ENCODE assay signal across 29 cellular contexts in the genomic region with DNA sequence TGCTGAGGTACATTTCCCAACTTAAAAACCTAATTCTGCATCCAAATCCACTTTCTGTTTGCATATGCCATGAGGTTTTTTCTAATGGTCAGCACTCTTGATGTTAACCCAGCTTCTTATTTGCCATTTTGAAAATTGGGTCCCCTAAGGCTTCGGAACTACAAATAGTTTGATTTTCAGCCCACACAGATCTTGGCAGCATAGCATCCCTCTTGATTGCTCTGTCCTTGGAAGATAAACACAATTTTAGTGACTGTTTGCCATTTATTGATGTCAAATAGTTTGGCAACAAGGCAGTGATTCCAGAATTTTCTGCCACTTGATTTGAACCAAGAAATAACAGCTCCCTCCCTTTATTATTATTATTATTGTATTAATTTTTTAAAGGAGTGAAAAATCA.
"Had no signal": no experiment of that assay in that cellular context is flagged by ENCODE, and none has a peak within 500 bp of the region (broad histone marks: within the 10 kb centered on the region; RNA-seq: fewer than 3 reads in every experiment).

No MANE protein-coding gene starts in this region.

- H3K4me1 ChIP-seq: stomach, suprapubic skin, testis, thyroid gland, tibial artery, tibial nerve, transverse colon, upper lobe of left lung, upper lobe of right lung, uterus, vagina had no signal

- H3K27ac Mint-ChIP-seq: stimulated activated effector memory CD8-positive, alpha-beta T cell treated with anti-CD3 and anti-CD28 coated beads, Interleukin-12 subunit alpha, Interleukin-12 subunit beta, amount 100 ng/mL, for 72 hours; stimulated activated memory B cell treated with anti-CD40 and anti-IgM and Interleukin-4, amounts not matched to agents 10 μg/mL and 1 μg/mL and 100 μg/mL, for 72 hours; stimulated activated naive B cell treated with anti-CD40 and anti-IgM and Interleukin-4, amounts not matched to agents 10 μg/mL and 1 μg/mL and 100 μg/mL, for 72 hours; stimulated activated naive CD8-positive, alpha-beta T cell treated with anti-CD3 and anti-CD28 coated beads, Interleukin-15, amount 100 ng/mL, for 72 hours; stimulated activated naive CD8-positive, alpha-beta T cell treated with anti-CD3 and anti-CD28 coated beads, Interleukin-15, Interleukin-2, amounts not matched to agents 100 ng/mL and 50 ng/mL, for 24 hours; type B pancreatic cell had no signal

- H3K4me1 Mint-ChIP-seq: stimulated activated effector memory CD8-positive, alpha-beta T cell treated with anti-CD3 and anti-CD28 coated beads, Interleukin-12 subunit alpha, Interleukin-12 subunit beta, amount 100 ng/mL, for 72 hours; stimulated activated memory B cell treated with anti-CD40 and anti-IgM and Interleukin-4, amounts not matched to agents 10 μg/mL and 1 μg/mL and 100 μg/mL, for 72 hours; stimulated activated naive B cell treated with anti-CD40 and anti-IgM and Interleukin-4, amounts not matched to agents 10 μg/mL and 1 μg/mL and 100 μg/mL, for 72 hours; stimulated activated naive CD8-positive, alpha-beta T cell treated with anti-CD3 and anti-CD28 coated beads, Interleukin-15, amount 100 ng/mL, for 72 hours had no signal

- H3K27me3 Mint-ChIP-seq: stimulated activated memory B cell treated with anti-CD40 and anti-IgM and Interleukin-4, amounts not matched to agents 10 μg/mL and 1 μg/mL and 100 μg/mL, for 72 hours; stimulated activated naive B cell treated with anti-CD40 and anti-IgM and Interleukin-4, amounts not matched to agents 10 μg/mL and 1 μg/mL and 100 μg/mL, for 72 hours; stimulated activated naive CD8-positive, alpha-beta T cell treated with anti-CD3 and anti-CD28 coated beads, Interleukin-15, amount 100 ng/mL, for 72 hours; stimulated activated naive CD8-positive, alpha-beta T cell treated with anti-CD3 and anti-CD28 coated beads, Interleukin-15, Interleukin-2, amounts not matched to agents 100 ng/mL and 50 ng/mL, for 24 hours; type B pancreatic cell had no signal

- DNase-seq: stimulated activated CD4-positive, alpha-beta T cell treated with anti-CD3 and anti-CD28 coated beads, Interleukin-2, amount 100 ng/mL, for 48 hours; stimulated activated CD4-positive, alpha-beta T cell treated with anti-CD3 and anti-CD28 coated beads, Interleukin-4, amount 100 ng/mL, for 1 hour; stimulated activated CD4-positive, alpha-beta T cell treated with anti-CD3 and anti-CD28 coated beads, Interleukin-4, amount 100 ng/mL, for 24 hours; stimulated activated CD4-positive, alpha-beta T cell treated with anti-CD3 and anti-CD28 coated beads, Interleukin-4, amount 100 ng/mL, for 4 hours; stimulated activated CD8-positive, alpha-beta memory T cell treated with anti-CD3 and anti-CD28 coated beads, Interleukin-4, amount 100 ng/mL, for 48 hours; stimulated activated naive B cell treated with anti-CD40 and anti-IgM and Interleukin-4, amounts not matched to agents 10 μg/mL and 1 μg/mL and 100 μg/mL, for 72 hours; stimulated activated naive CD4-positive, alpha-beta T cell; stimulated activated naive CD4-positive, alpha-beta T cell treated with Interleukin-2 at 50 U/mL for 16 hours; stimulated activated naive CD8-positive, alpha-beta T cell treated with anti-CD3 and anti-CD28 coated beads, Interleukin-15, amount 100 ng/mL, for 72 hours; stimulated activated naive CD8-positive, alpha-beta T cell treated with anti-CD3 and anti-CD28 coated beads, Interleukin-15, Interleukin-2, amounts not matched to agents 100 U/mL and 50 U/mL, for 24 hours; stomach; substantia nigra; testis; thyroid gland; tibial artery; transverse colon; trophoblast cell; upper lobe of left lung; upper lobe of right lung; uterus had no signal

- H3K9me3 ChIP-seq: testis, thoracic aorta, thyroid gland, upper lobe of right lung, uterus, vagina had no signal

- H3K4me3 Mint-ChIP-seq: stimulated activated effector memory CD8-positive, alpha-beta T cell treated with anti-CD3 and anti-CD28 coated beads, Interleukin-12 subunit alpha, Interleukin-12 subunit beta, amount 100 ng/mL, for 72 hours; stimulated activated memory B cell treated with anti-CD40 and anti-IgM and Interleukin-4, amounts not matched to agents 10 μg/mL and 1 μg/mL and 100 μg/mL, for 72 hours; stimulated activated naive B cell treated with anti-CD40 and anti-IgM and Interleukin-4, amounts not matched to agents 10 μg/mL and 1 μg/mL and 100 μg/mL, for 72 hours; stimulated activated naive CD8-positive, alpha-beta T cell treated with anti-CD3 and anti-CD28 coated beads, Interleukin-15, amount 100 ng/mL, for 72 hours; stimulated activated naive CD8-positive, alpha-beta T cell treated with anti-CD3 and anti-CD28 coated beads, Interleukin-15, Interleukin-2, amounts not matched to agents 100 ng/mL and 50 ng/mL, for 24 hours; type B pancreatic cell had no signal

- H3K27me3 ChIP-seq: stomach, suprapubic skin, testis, thyroid gland, tibial artery, tibial nerve, transverse colon, upper lobe of left lung, upper lobe of right lung, uterus, vagina had no signal

- H3K4me3 ChIP-seq: stomach, suprapubic skin, testis, thoracic aorta, thyroid gland, tibial artery, tibial nerve, transverse colon, upper lobe of left lung, upper lobe of right lung, uterus, vagina had no signal

- H3K36me3 Mint-ChIP-seq: stimulated activated effector memory CD8-positive, alpha-beta T cell treated with anti-CD3 and anti-CD28 coated beads, Interleukin-12 subunit alpha, Interleukin-12 subunit beta, amount 100 ng/mL, for 72 hours; stimulated activated memory B cell treated with anti-CD40 and anti-IgM and Interleukin-4, amounts not matched to agents 10 μg/mL and 1 μg/mL and 100 μg/mL, for 72 hours; stimulated activated naive B cell treated with anti-CD40 and anti-IgM and Interleukin-4, amounts not matched to agents 10 μg/mL and 1 μg/mL and 100 μg/mL, for 72 hours; type B pancreatic cell had no signal

- H3K27ac ChIP-seq: stomach, suprapubic skin, testis, thoracic aorta, thyroid gland, tibial artery, tibial nerve, transverse colon, upper lobe of left lung, upper lobe of right lung, uterus, vagina had no signal

- FAIRE-seq: urothelium cell line had no signal

- H3K36me3 ChIP-seq: stomach, suprapubic skin, thoracic aorta, thyroid gland, tibial artery, tibial nerve, transverse colon, upper lobe of left lung, upper lobe of right lung, uterus, vagina had no signal

- ATAC-seq: stimulated activated effector memory CD8-positive, alpha-beta T cell treated with anti-CD3 and anti-CD28 coated beads, Interleukin-12 subunit alpha, Interleukin-12 subunit beta, amount 100 ng/mL, for 72 hours; stimulated activated memory B cell treated with anti-CD40 and anti-IgM and Interleukin-4, amounts not matched to agents 10 μg/mL and 1 μg/mL and 100 μg/mL, for 72 hours; stimulated activated naive B cell treated with anti-CD40 and anti-IgM and Interleukin-4, amounts not matched to agents 10 μg/mL and 1 μg/mL and 100 μg/mL, for 72 hours; stimulated activated naive CD8-positive, alpha-beta T cell treated with anti-CD3 and anti-CD28 coated beads, Interleukin-15, amount 100 ng/mL, for 72 hours; stimulated activated naive CD8-positive, alpha-beta T cell treated with anti-CD3 and anti-CD28 coated beads, Interleukin-15, Interleukin-2, amounts not matched to agents 100 U/mL and 50 U/mL, for 24 hours; upper lobe of right lung had no signal
